ENCODE assay signal across 8 cellular contexts in genomic region chr20:47273591-47274235, GRCh38.
DNase-seq lines count a peak whose midpoint lies in the region; ATAC-seq, FAIRE-seq and TF ChIP-seq lines count a peak whose summit lies in the region.

No MANE protein-coding gene starts in this region.

- H3K27ac ChIP-seq in CD4-positive, CD25-positive, alpha-beta regulatory T cell (ENCODE audit: insufficient read depth, low read length, poor library complexity, severe bottlenecking) = peak overlapping the region; percentile 11
- H3K27ac ChIP-seq in SJCRH30 (peak overlapping the region; percentile 40), endothelial cell of umbilical vein (ENCODE audit: insufficient read depth, low read depth, low read length) (peak overlapping the region; percentile 87), trophoblast cell (ENCODE audit: low read depth, low read length) (peak overlapping the region; percentile 16)

- FAIRE-seq in endothelial cell of umbilical vein (lab: Jason Lieb, UNC) = no peak

- dilution Hi-C loops in endothelial cell of umbilical vein (cut with MboI; ENCODE audit: extremely low pct_ligation_motif_present, low sequenced_read_pairs) = loop anchor here (10.0 kb wide), 1 partner anchor 61 kb away; no protein-coding TSS in a partner anchor

- no peak overlapping the region for H3K14ac ChIP-seq in trophoblast cell (ENCODE audit: low read length)

- H2BK5ac ChIP-seq in trophoblast cell (ENCODE audit: low read depth, low read length, poor library complexity) = peak overlapping the region; percentile 88

- BruUV-seq in endothelial cell of umbilical vein (replicated peaks; lab: Mats Ljungman, UMichigan) = no TSS peak

- H3K4ac ChIP-seq in trophoblast cell (ENCODE audit: low read depth, low read length) = no peak overlapping the region

- H4K12ac ChIP-seq in trophoblast cell (ENCODE audit: low read depth, low read length) = no peak overlapping the region

- H2AFZ ChIP-seq in endothelial cell of umbilical vein (ENCODE audit: low read depth, low read length) (no peak overlapping the region), trophoblast cell (ENCODE audit: insufficient read depth, low read length, poor library complexity) (no peak overlapping the region)

- no peaks in the 10 kb centered on the region for H3K9me3 Mint-ChIP-seq in CD4-positive, CD25-positive, alpha-beta regulatory T cell

- no peak overlapping the region for H3K23ac ChIP-seq in trophoblast cell (ENCODE audit: low read length)

- no peaks in the 10 kb centered on the region for H4K20me1 ChIP-seq in endothelial cell of umbilical vein (replicated peaks; ENCODE audit: control insufficient read depth, extremely low read depth, insufficient read depth, low read length)

- peaks cover 5% of the 10 kb centered on the region for H3K79me1 ChIP-seq in trophoblast cell (ENCODE audit: low read length)

- POLR2A ChIA-PET in endothelial cell of umbilical vein (lab: Charles Lee) = interaction anchor here (0.7 to 3.7 kb wide), 7 partner anchors 45 to 110 kb away, joined by 3 to 28 read pairs (median 4); no protein-coding TSS in a partner anchor

- no peaks in the 10 kb centered on the region for H3K9me3 ChIP-seq in CD4-positive, CD25-positive, alpha-beta regulatory T cell (ENCODE audit: control insufficient read depth in 2 of 2, low read length in 2 of 2)
- H3K9me3 ChIP-seq in SJCRH30 (replicated peaks) (no peaks in the 10 kb centered on the region), endothelial cell of umbilical vein (replicated peaks; ENCODE audit: control insufficient read depth, insufficient read depth, low read length) (no peaks in the 10 kb centered on the region), trophoblast cell (ENCODE audit: insufficient read depth, low read depth, low read length) (peaks cover 2% of the 10 kb centered on the region)

- WGBS in trophoblast cell (ENCODE audit: extremely low coverage, insufficient coverage, insufficient read length) = no CpG with 5 or more reads among the region's 2 CpGs

- no peak for ATAC-seq in CD4-positive, CD25-positive, alpha-beta regulatory T cell (ENCODE audit: low read depth in 2 of 2)

- H3K36me3 Mint-ChIP-seq in CD4-positive, CD25-positive, alpha-beta regulatory T cell = peaks cover 22% of the 10 kb centered on the region

- H3K27ac Mint-ChIP-seq in CD4-positive, CD25-positive, alpha-beta regulatory T cell = peak overlapping the region in 2 of 3 donors; percentile 13 to 66

- no peaks in the 10 kb centered on the region for H3K27me3 ChIP-seq in CD4-positive, CD25-positive, alpha-beta regulatory T cell (ENCODE audit: control insufficient read depth, insufficient read depth, low read length)
- H3K27me3 ChIP-seq in SJCRH30 (no peaks in the 10 kb centered on the region), endothelial cell of umbilical vein (ENCODE audit: control insufficient read depth in 2 of 2, insufficient read depth in 2 of 2, low read length in 2 of 2) (no peaks in the 10 kb centered on the region), trophoblast cell (ENCODE audit: insufficient read depth, low read length) (no peaks in the 10 kb centered on the region)

- peak overlapping the region; percentile 76 for H3K9ac ChIP-seq in endothelial cell of umbilical vein (replicated peaks; ENCODE audit: extremely low read depth, insufficient read depth, low read length)
- no peak overlapping the region for H3K9ac ChIP-seq in trophoblast cell (ENCODE audit: low read length)

- CTCF ChIA-PET in endothelial cell of umbilical vein (lab: Charles Lee) = interaction anchor here (0.7 to 7.8 kb wide), 35 partner anchors 8 to 349 kb away, joined by 3 to 739 read pairs (median 5); partner anchors contain the start of genes NCOA3 and ZMYND8

- peak overlapping the region; percentile 64 for H2BK120ac ChIP-seq in trophoblast cell (ENCODE audit: insufficient read depth, low read length, poor library complexity)

- no peak for TF ChIP-seq POLR2A in endothelial cell of umbilical vein (IDR thresholded peaks at IDR 0.05; ENCODE audit: low read depth, low read length)

- no peaks in the 10 kb centered on the region for H3K9me1 ChIP-seq in endothelial cell of umbilical vein (replicated peaks; ENCODE audit: control insufficient read depth, extremely low read depth, insufficient read depth, low read length)

- intact Hi-C loops in endothelial cell of umbilical vein (cut with micrococcal nuclease) = loop anchor here (1.0 to 2.0 kb wide), 8 partner anchors 44 to 348 kb away; partner anchors contain the start of gene NCOA3

- peak overlapping the region; percentile 57 for H4K91ac ChIP-seq in trophoblast cell (ENCODE audit: low read depth, low read length)

- H2AK5ac ChIP-seq in trophoblast cell (ENCODE audit: low read length) = no peak overlapping the region

- peaks cover 13 to 39% (median 23%) of the 10 kb centered on the region in 4 donors for H3K4me1 Mint-ChIP-seq in CD4-positive, CD25-positive, alpha-beta regulatory T cell

- H3K79me2 ChIP-seq in endothelial cell of umbilical vein (ENCODE audit: control insufficient read depth, insufficient read depth, low read length) (peaks cover 55% of the 10 kb centered on the region), trophoblast cell (ENCODE audit: control insufficient read depth, insufficient read depth, low read length, poor library complexity) (peaks cover 2% of the 10 kb centered on the region)

- no peak for DNase-seq in CD4-positive, CD25-positive, alpha-beta regulatory T cell
- DNase-seq in SJCRH30 = no peak
- DNase-seq in endothelial cell of umbilical vein (ENCODE audit: low read depth, low spot score) = no peak
- peak in 1 of 2 donors; percentile 71 for DNase-seq in trophoblast cell
- DNase-seq in NAMALWA (ENCODE audit: low spot score) = no peak
- no peak for DNase-seq in HUDEP-2 (lab: John Stamatoyannopoulos, UW; ENCODE audit: unreplicated experiment in 76 of 76)
- no peak for DNase-seq in SHP77 (lab: John Stamatoyannopoulos, UW)
- no peak for DNase-seq in HK-2 (ENCODE audit: unreplicated experiment)

- H4K8ac ChIP-seq in trophoblast cell (ENCODE audit: low read depth, low read length) = no peak overlapping the region

- H3K4me2 ChIP-seq in endothelial cell of umbilical vein (ENCODE audit: insufficient read depth, low read length) = peak overlapping the region; percentile 87
- no peak overlapping the region for H3K4me2 ChIP-seq in trophoblast cell (ENCODE audit: low read length)

- H3K4me1 ChIP-seq in CD4-positive, CD25-positive, alpha-beta regulatory T cell (ENCODE audit: control insufficient read depth, insufficient read depth, low read length, poor library complexity, severe bottlenecking) = no peaks in the 10 kb centered on the region
- H3K4me1 ChIP-seq in SJCRH30 (peaks cover 34% of the 10 kb centered on the region), endothelial cell of umbilical vein (ENCODE audit: control insufficient read depth, extremely low read depth, insufficient read depth, low read length) (peaks cover 41% of the 10 kb centered on the region), trophoblast cell (ENCODE audit: control insufficient read depth in 1 of 2, insufficient read depth in 2 of 2, low read length in 2 of 2) (peaks cover 3 to 8% of the 10 kb centered on the region in 2 experiments)

- peak overlapping the region; percentile 76 for H3K18ac ChIP-seq in trophoblast cell (ENCODE audit: low read length)

- no peaks in the 10 kb centered on the region for H3K27me3 Mint-ChIP-seq in CD4-positive, CD25-positive, alpha-beta regulatory T cell

- no peak for TF ChIP-seq CTCF in endothelial cell of umbilical vein (IDR thresholded peaks at IDR 0.05; ENCODE audit: extremely low read depth in 1 of 2, insufficient read depth in 1 of 2, low read depth in 1 of 2, low read length in 2 of 2)

- no peak overlapping the region for H3K4me3 Mint-ChIP-seq in CD4-positive, CD25-positive, alpha-beta regulatory T cell

- peak overlapping the region; percentile 90 for H2BK12ac ChIP-seq in trophoblast cell (ENCODE audit: low read length)

- no peak overlapping the region for H3K4me3 ChIP-seq in CD4-positive, CD25-positive, alpha-beta regulatory T cell (ENCODE audit: low read depth, low read length)
- H3K4me3 ChIP-seq in SJCRH30 = no peak overlapping the region
- peak overlapping the region in 1 of 3 experiments; percentile 35 for H3K4me3 ChIP-seq in endothelial cell of umbilical vein (replicated peaks in 1 of 3; ENCODE audit: insufficient read depth in 1 of 3, low read depth in 1 of 3, low read length in 3 of 3)
- H3K4me3 ChIP-seq in trophoblast cell (ENCODE audit: low read depth, low read length) = no peak overlapping the region

- H3K36me3 ChIP-seq in CD4-positive, CD25-positive, alpha-beta regulatory T cell (ENCODE audit: control insufficient read depth, insufficient read depth, low read length) = peaks cover 40% of the 10 kb centered on the region
- H3K36me3 ChIP-seq in SJCRH30 = peaks cover 55% of the 10 kb centered on the region
- H3K36me3 ChIP-seq in endothelial cell of umbilical vein (ENCODE audit: control insufficient read depth in 2 of 2, extremely low read depth in 1 of 2, insufficient read depth in 2 of 2, low read length in 2 of 2) = peaks cover 13 to 21% of the 10 kb centered on the region in 2 experiments
- H3K36me3 ChIP-seq in trophoblast cell (ENCODE audit: control insufficient read depth in 1 of 2, insufficient read depth in 2 of 2, low read length in 2 of 2) = peaks cover 24 to 30% of the 10 kb centered on the region in 2 experiments

TF ChIP-seq in endothelial cell of umbilical vein, 7 proteins besides CTCF, POLR2A, EP300 and RAD21:
- TF ChIP-seq MAX (IDR thresholded peaks at IDR 0.05; ENCODE audit: insufficient read depth, insufficient read length) (no peak), JUN (IDR thresholded peaks at IDR 0.05; ENCODE audit: borderline replicate concordance, insufficient read depth, insufficient read length, low read depth) (no peak), GATA2 (IDR thresholded peaks at IDR 0.05; ENCODE audit: insufficient read depth, insufficient read length, low read depth, low read length) (no peak), MYC (IDR thresholded peaks at IDR 0.05; ENCODE audit: low read depth, low read length) (no peak), EZH2 (IDR thresholded peaks at IDR 0.05; ENCODE audit: borderline replicate concordance, low read depth, low read length, severe bottlenecking) (no peak), POLR2AphosphoS5 (IDR thresholded peaks at IDR 0.05; ENCODE audit: insufficient read depth, low read depth, low read length) (no peak), FOS (IDR thresholded peaks at IDR 0.05; ENCODE audit: borderline replicate concordance, insufficient read depth, low read length) (no peak)

Comparison
In these comparisons a context has a peak if more than half of its experiments do, and no peak if none do; other contexts are left out.
1. H3K27ac ChIP-seq: peak in every context shown above with its lines; median percentile 87 in endothelial cell of umbilical vein; 40 in SJCRH30; 16 in trophoblast cell; 11 in CD4-positive, CD25-positive, alpha-beta regulatory T cell.